Comparison of ENCODE assay signal across 8 cellular contexts in genomic region chr14:37595809-37596595, GRCh38. TPM values are rescaled to one million over a fixed set of nuclear protein-coding genes. Genes with fewer than 3 reads are reported as not detected.
DNase-seq lines count a peak whose midpoint lies in the region; ATAC-seq, FAIRE-seq and TF ChIP-seq lines count a peak whose summit lies in the region.

No MANE protein-coding gene starts in this region.

- intact Hi-C loops in heart right ventricle (cut with DNase I) = loop anchor here in 1 of 10 donors (10.0 kb wide), 1 partner anchor 341 kb away; no protein-coding TSS in a partner anchor
- intact Hi-C loops in cardiac septum (cut with DNase I) = no loop called here
- intact Hi-C loops in left colon (cut with DNase I, micrococcal nuclease) = no loop called here

- WGBS in heart right ventricle, 2 donors = 3% methylated on average over 44 of the region's 44 CpGs

- H3K9me3 Mint-ChIP-seq in activated naive CD4-positive, alpha-beta T cell treated with anti-CD3 and anti-CD28 coated beads, Interleukin-2, amount 50 U/mL, for 72 hours = peaks cover 8 to 24% of the 10 kb centered on the region in 2 donors

- FAIRE-seq in RCC 7860 (lab: Jason Lieb, UNC) = no peak

- H3K36me3 ChIP-seq in heart right ventricle = no peaks in the 10 kb centered on the region

- peak overlapping the region; percentile 50 to 92 for H3K27ac Mint-ChIP-seq in activated naive CD4-positive, alpha-beta T cell treated with anti-CD3 and anti-CD28 coated beads, Interleukin-2, amount 50 U/mL, for 72 hours

- peak overlapping the region; percentile 3 to 46 (median 34) for H3K4me3 ChIP-seq in heart right ventricle

- peaks cover 3 to 59% (median 42%) of the 10 kb centered on the region in 9 donors for H3K4me1 ChIP-seq in heart right ventricle

- H3K9me3 ChIP-seq in heart right ventricle = no peaks in the 10 kb centered on the region

- no peak overlapping the region for H3K27ac ChIP-seq in heart right ventricle

- H3K36me3 Mint-ChIP-seq in activated naive CD4-positive, alpha-beta T cell treated with anti-CD3 and anti-CD28 coated beads, Interleukin-2, amount 50 U/mL, for 72 hours = peaks cover 41 to 49% of the 10 kb centered on the region in 2 donors

- peak in 2 of 8 donors; percentile 21 to 41 for ATAC-seq in heart right ventricle
- peak; percentile 94 to 95 for ATAC-seq in activated naive CD4-positive, alpha-beta T cell treated with anti-CD3 and anti-CD28 coated beads, Interleukin-2, amount 50 U/mL, for 72 hours
- ATAC-seq in left colon = peak; percentile 67
- no peak for ATAC-seq in HG03045 (IDR thresholded peaks at IDR 0.05; ENCODE audit: unreplicated experiment)

- peaks cover 57 to 99% (median 98%) of the 10 kb centered on the region in 7 donors for H3K27me3 ChIP-seq in heart right ventricle

- TF ChIP-seq CTCF in heart right ventricle (IDR thresholded peaks at IDR 0.05) = no peak

- DNase-seq in heart right ventricle (no peak), cardiac septum (ENCODE audit: low spot score) (no peak), LoVo (ENCODE audit: low spot score) (peak; percentile 91), RCC 7860 (ENCODE audit: low spot score) (peak; percentile 56), left colon (peak; percentile 85 to 93)
- DNase-seq in activated naive CD4-positive, alpha-beta T cell treated with anti-CD3 and anti-CD28 coated beads, Interleukin-2, amount 50 U/mL, for 72 hours (ENCODE audit: low spot score in 2 of 2) = peak in 1 of 2 donors; percentile 68
- DNase-seq in stimulated activated CD4-positive, alpha-beta T cell treated with anti-CD3 and anti-CD28 coated beads, TNF-alpha, amount 100 ng/mL, for 48 hours (ENCODE audit: low read depth in 3 of 3) = peak; percentile 53 to 77 (median 61)

RNA-seq across cellular contexts. Expression of gene TTC6, which starts 0.6 kb away (rescaled TPM):
- total RNA-seq in heart right ventricle = not detected
- not detected for polyA plus RNA-seq in heart right ventricle
- total RNA-seq in cardiac septum = 0.13 TPM
- not detected for total RNA-seq in activated naive CD4-positive, alpha-beta T cell treated with anti-CD3 and anti-CD28 coated beads, Interleukin-2, amount 50 U/mL, for 72 hours
- 1 to 10 TPM; 5.5 to 6.7 TPM for total RNA-seq in left colon

RNA-seq across cellular contexts. Expression of gene FOXA1, which starts 1.0 kb away (rescaled TPM):
- total RNA-seq in heart right ventricle (not detected), cardiac septum (not detected), left colon (10 to 100 TPM; 58.4 to 72.0 TPM)
- not detected for polyA plus RNA-seq in heart right ventricle
- under 1 TPM in 1 of 2 donors, not detected in 1; 0.16 TPM for total RNA-seq in activated naive CD4-positive, alpha-beta T cell treated with anti-CD3 and anti-CD28 coated beads, Interleukin-2, amount 50 U/mL, for 72 hours

Comparison
In these comparisons a context has a peak if more than half of its experiments do, and no peak if none do; other contexts are left out.
1. DNase-seq: peak in LoVo (single experiment), RCC 7860 (single experiment), left colon (2 of 2) and stimulated activated CD4-positive, alpha-beta T cell treated with anti-CD3 and anti-CD28 coated beads, TNF-alpha, amount 100 ng/mL, for 48 hours (3 of 3); none in heart right ventricle (0 of 2) and cardiac septum (single experiment).
2. RNA of gene FOXA1, which starts 1.0 kb away (total RNA-seq): 58.4 to 72.0 TPM in left colon; not detected in cardiac septum (single experiment), 0.16 TPM in activated naive CD4-positive, alpha-beta T cell treated with anti-CD3 and anti-CD28 coated beads, Interleukin-2, amount 50 U/mL, for 72 hours and not detected in heart right ventricle; every median in the first group is over 10 times any median in the second.